ENCODE assay signal across 4 cellular contexts in the genomic region with DNA sequence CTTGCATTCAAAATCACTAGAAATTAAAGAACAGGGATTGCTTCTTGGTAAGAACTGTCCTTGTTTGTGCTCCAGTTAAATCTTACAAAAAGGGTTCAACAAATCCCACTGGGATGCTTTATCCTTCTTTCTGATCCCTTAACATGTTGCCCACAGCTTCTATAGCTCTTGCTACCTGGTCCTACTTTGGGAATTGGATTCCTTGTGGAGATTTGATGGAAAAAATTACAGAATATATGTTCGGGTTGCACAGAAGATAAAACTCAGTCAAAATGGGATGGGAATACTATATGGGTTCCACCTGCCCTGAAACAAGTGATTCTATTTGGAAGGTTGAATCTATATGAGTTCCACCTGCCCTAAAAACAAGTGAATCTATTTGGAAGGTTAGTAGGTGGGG. TPM values are rescaled to one million over a fixed set of nuclear protein-coding genes. Genes with fewer than 3 reads are reported as not detected.
"Had no signal": no experiment of that assay in that cellular context is flagged by ENCODE, and none has a peak within 500 bp of the region (broad histone marks: within the 10 kb centered on the region; RNA-seq: fewer than 3 reads in every experiment).

A gene with protein sequence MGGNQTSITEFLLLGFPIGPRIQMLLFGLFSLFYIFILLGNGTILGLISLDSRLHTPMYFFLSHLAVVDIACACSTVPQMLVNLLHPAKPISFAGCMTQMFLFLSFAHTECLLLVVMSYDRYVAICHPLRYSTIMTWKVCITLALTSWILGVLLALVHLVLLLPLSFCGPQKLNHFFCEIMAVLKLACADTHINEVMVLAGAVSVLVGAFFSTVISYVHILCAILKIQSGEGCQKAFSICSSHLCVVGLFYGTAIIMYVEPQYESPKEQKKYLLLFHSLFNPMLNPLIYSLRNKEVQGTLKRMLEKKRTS (plus strand): TSS at position 301 of the 400 bp plus-strand sequence. CDS start 4,409 bp downstream, outside the sequence.

- ATAC-seq: GM12878 had no signal

- H3K4me3 ChIP-seq: GM12878 had no signal

- DNase-seq: GDM1, GF-D8 had no signal

RNA-seq across cellular contexts. Expression of the gene that starts here (rescaled TPM):
- total RNA-seq: G401, GM12878 had no signal
- polyA plus RNA-seq: GM12878 had no signal
